In genomic region chr3:42117175-42118008, GRCh38 we compare ENCODE assay signal across 8 cellular contexts. TPM values are rescaled to one million over a fixed set of nuclear protein-coding genes. Genes with fewer than 3 reads are reported as not detected.
DNase-seq lines count a peak whose midpoint lies in the region; ATAC-seq and TF ChIP-seq lines count a peak whose summit lies in the region.

No MANE protein-coding gene starts in this region.

- H3K27me3 Mint-ChIP-seq in activated T-helper 2 cell treated with anti-CD3 and anti-CD28 coated beads, Interferon-gamma antibody, Interleukin-2, Interleukin-4, amounts not matched to agents 10 μg/mL and 5 μg/mL and 100 μg/mL, durations not matched to agents 14 hours and 24 hours and 36 hours (ENCODE audit: low read depth): no peaks in the 10 kb centered on the region

- DNase-seq in SK-MEL-5 (ENCODE audit: low read depth, low spot score) (peak; percentile 56), fibroblast of the aortic adventitia (ENCODE audit: low read depth) (peak; percentile 84), pons (ENCODE audit: low spot score) (peak; percentile 38)
- no peak for DNase-seq in effector CD4-positive, alpha-beta T cell
- no peak for DNase-seq in activated T-helper 2 cell treated with anti-CD3 and anti-CD28 coated beads, Interferon-gamma antibody, Interleukin-2, Interleukin-4, amounts not matched to agents 10 μg/mL and 5 μg/mL and 100 μg/mL, durations not matched to agents 14 hours and 24 hours and 36 hours (ENCODE audit: low spot score)

- no peak for ATAC-seq in HG03442 (IDR thresholded peaks at IDR 0.05; ENCODE audit: unreplicated experiment)
- ATAC-seq in GM19324 (IDR thresholded peaks at IDR 0.05; ENCODE audit: low FRiP score, unreplicated experiment): no peak

- peak; percentile 52 for TF ChIP-seq CTCF in GM12874 (IDR thresholded peaks at IDR 0.05; ENCODE audit: insufficient read depth, low read depth, low read length)
- TF ChIP-seq CTCF in fibroblast of the aortic adventitia (IDR thresholded peaks at IDR 0.05; ENCODE audit: insufficient read depth, low read length): peak; percentile 59

- peak overlapping the region; percentile 18 for H3K4me3 ChIP-seq in fibroblast of the aortic adventitia (ENCODE audit: low read depth, low read length)

- in situ Hi-C loops in SK-MEL-5 (cut with HindIII; ENCODE audit: low pct_unique_long_range_greater_than_20kb, low sequenced_read_pairs): no loop called here

- intact Hi-C loops in activated T-helper 2 cell treated with anti-CD3 and anti-CD28 coated beads, Interferon-gamma antibody, Interleukin-2, Interleukin-4, amounts not matched to agents 10 μg/mL and 5 μg/mL and 100 μg/mL, durations not matched to agents 14 hours and 24 hours and 36 hours (cut with micrococcal nuclease): loop anchor here (2.0 kb wide), 1 partner anchor 73 kb away; no protein-coding TSS in a partner anchor

- H3K4me1 Mint-ChIP-seq in activated T-helper 2 cell treated with anti-CD3 and anti-CD28 coated beads, Interferon-gamma antibody, Interleukin-2, Interleukin-4, amounts not matched to agents 10 μg/mL and 5 μg/mL and 100 μg/mL, durations not matched to agents 14 hours and 24 hours and 36 hours (ENCODE audit: low read depth): peaks cover 13% of the 10 kb centered on the region

- H3K27ac Mint-ChIP-seq in activated T-helper 2 cell treated with anti-CD3 and anti-CD28 coated beads, Interferon-gamma antibody, Interleukin-2, Interleukin-4, amounts not matched to agents 10 μg/mL and 5 μg/mL and 100 μg/mL, durations not matched to agents 14 hours and 24 hours and 36 hours: no peak overlapping the region

- H3K36me3 Mint-ChIP-seq in activated T-helper 2 cell treated with anti-CD3 and anti-CD28 coated beads, Interferon-gamma antibody, Interleukin-2, Interleukin-4, amounts not matched to agents 10 μg/mL and 5 μg/mL and 100 μg/mL, durations not matched to agents 14 hours and 24 hours and 36 hours (ENCODE audit: low read depth): no peaks in the 10 kb centered on the region

- H3K9me3 Mint-ChIP-seq in activated T-helper 2 cell treated with anti-CD3 and anti-CD28 coated beads, Interferon-gamma antibody, Interleukin-2, Interleukin-4, amounts not matched to agents 10 μg/mL and 5 μg/mL and 100 μg/mL, durations not matched to agents 14 hours and 24 hours and 36 hours: no peaks in the 10 kb centered on the region

- H3K4me3 Mint-ChIP-seq in activated T-helper 2 cell treated with anti-CD3 and anti-CD28 coated beads, Interferon-gamma antibody, Interleukin-2, Interleukin-4, amounts not matched to agents 10 μg/mL and 5 μg/mL and 100 μg/mL, durations not matched to agents 14 hours and 24 hours and 36 hours (ENCODE audit: low read depth): no peak overlapping the region

RNA-seq across cellular contexts. Expression of gene TRAK1, which starts 26.2 kb away (rescaled TPM):
- 28.0 and 30.8 TPM in 2 replicates for total RNA-seq in SK-MEL-5 (2014; rRNA removed; shearing (Covaris generic))
- polyA plus RNA-seq in SK-MEL-5 (2015; cell fraction: cytosol; rRNA removed): 33.6 and 43.2 TPM in 2 replicates
- polyA plus RNA-seq in SK-MEL-5 (2015; cell fraction: nucleus; rRNA removed): 37.2 and 43.4 TPM in 2 replicates
- 23.2 and 51.6 TPM in 2 replicates for total RNA-seq in fibroblast of the aortic adventitia (ENCODE audit: low replicate concordance)
- total RNA-seq in activated T-helper 2 cell treated with anti-CD3 and anti-CD28 coated beads, Interferon-gamma antibody, Interleukin-2, Interleukin-4, amounts not matched to agents 10 μg/mL and 5 μg/mL and 100 μg/mL, durations not matched to agents 14 hours and 24 hours and 36 hours: 37.8 and 40.9 TPM in 2 replicates

Comparison
In these comparisons a context has a peak if more than half of its experiments do, and no peak if none do; other contexts are left out.
1. DNase-seq: peak in SK-MEL-5 (single experiment), fibroblast of the aortic adventitia (single experiment) and pons (single experiment); none in effector CD4-positive, alpha-beta T cell (single experiment) and activated T-helper 2 cell treated with anti-CD3 and anti-CD28 coated beads, Interferon-gamma antibody, Interleukin-2, Interleukin-4, amounts not matched to agents 10 μg/mL and 5 μg/mL and 100 μg/mL, durations not matched to agents 14 hours and 24 hours and 36 hours (single experiment).